ENCODE assay signal across 8 cellular contexts in the genomic region with DNA sequence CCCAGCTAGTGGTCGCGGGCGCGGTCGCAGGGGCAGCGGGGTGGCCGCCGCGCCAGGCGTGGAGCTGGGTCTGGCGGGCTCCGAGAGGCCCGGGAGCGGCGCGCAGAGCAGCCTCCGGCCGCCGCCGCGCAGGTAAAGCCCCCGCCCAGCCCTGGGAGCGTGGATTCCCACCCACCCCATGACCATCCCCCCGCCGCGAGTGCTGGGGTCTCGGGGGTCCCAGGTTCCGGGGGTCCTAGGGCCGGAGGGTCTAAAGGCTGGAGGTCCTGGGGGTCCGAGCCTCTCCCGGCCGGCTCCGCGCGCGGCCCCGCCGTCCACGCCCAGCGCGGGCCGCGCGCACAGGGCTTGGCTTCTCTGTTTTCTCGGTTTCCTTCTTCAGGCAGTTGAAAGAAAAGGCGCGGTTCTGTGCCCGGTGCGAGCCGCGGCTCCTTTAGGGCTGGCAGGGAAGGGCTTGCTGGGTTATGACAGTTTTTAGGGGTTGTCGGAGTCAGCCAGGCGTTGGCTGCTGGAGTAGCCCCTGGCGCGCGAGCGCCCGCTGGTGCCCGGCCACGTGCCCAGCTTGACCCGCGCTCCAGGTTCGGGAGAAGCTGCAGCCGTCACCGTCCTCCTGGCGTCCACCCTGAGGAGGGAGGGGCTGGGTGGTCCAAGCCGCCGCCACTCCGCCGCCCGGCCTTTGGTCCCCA. TPM values are rescaled to one million over a fixed set of nuclear protein-coding genes. Genes with fewer than 3 reads are reported as not detected.
A peak's percentile ranks its signal among the peaks of the same experiment; 100 is the strongest.
DNase-seq lines count a peak whose midpoint lies in the region; ATAC-seq and TF ChIP-seq lines count a peak whose summit lies in the region.

No MANE protein-coding gene starts in this region.

- no TSS peak for BruUV-seq in IMR-90 (replicated peaks; lab: Mats Ljungman, UMichigan)

- CTCF ChIA-PET in IMR-90 (lab: Yijun Ruan, JAX) (no interaction called here), WTC11 (lab: Charles Lee) (interaction anchor here (0.7 to 3.2 kb wide), 18 partner anchors 11 to 437 kb away, joined by 3 to 31 read pairs (median 6); a partner anchor contains a TSS)

- no peaks in the 10 kb centered on the region for H3K9me3 ChIP-seq in IMR-90 (ENCODE audit: control insufficient read depth, insufficient read depth, low read length)
- H3K9me3 ChIP-seq in esophagus muscularis mucosa, result peaks cover 0 to 12% (median 0%) of the 10 kb centered on the region in 4 donors

- H4K5ac ChIP-seq in IMR-90 (ENCODE audit: low read depth, low read length), result no peak overlapping the region

- no peak overlapping the region for H3K4ac ChIP-seq in IMR-90 (ENCODE audit: low read depth, low read length)

- H3K27me3 Mint-ChIP-seq in WTC11 (ENCODE audit: low read depth) (peaks cover 17% of the 10 kb centered on the region), type B pancreatic cell (peaks cover 10% of the 10 kb centered on the region)
- peaks cover 4 to 12% (median 7%) of the 10 kb centered on the region in 5 donors for H3K27me3 Mint-ChIP-seq in naive thymus-derived CD8-positive, alpha-beta T cell

- peak; percentile 7 for TF ChIP-seq CTCF in GM12865 (IDR thresholded peaks at IDR 0.05; ENCODE audit: insufficient read depth, low read depth, low read length, missing control alignments)
- no peak for TF ChIP-seq CTCF in IMR-90 (conservative IDR thresholded peaks at IDR 0.05; ENCODE audit: low read depth, low read length)
- TF ChIP-seq CTCF in WTC11 (IDR thresholded peaks at IDR 0.05), result no peak
- TF ChIP-seq CTCF in esophagus muscularis mucosa (IDR thresholded peaks at IDR 0.05), result peak; percentile 20 to 25 (median 21)
- peak; percentile 5 for TF ChIP-seq CTCF in type B pancreatic cell (conservative IDR thresholded peaks at IDR 0.05)

- no peak overlapping the region for H2BK15ac ChIP-seq in IMR-90 (ENCODE audit: low read depth, low read length)

- H2AFZ ChIP-seq in IMR-90 (replicated peaks; ENCODE audit: low read length, poor library complexity), result peak overlapping the region; percentile 58

- H3K14ac ChIP-seq in IMR-90 (replicated peaks; ENCODE audit: low read depth, low read length), result no peak overlapping the region

- H3K4me1 ChIP-seq in IMR-90 (ENCODE audit: control insufficient read depth, insufficient read depth, low read length), result no peaks in the 10 kb centered on the region
- H3K4me1 ChIP-seq in esophagus muscularis mucosa, result peaks cover 7 to 24% (median 19%) of the 10 kb centered on the region in 4 donors

- dilution Hi-C loops in IMR-90 (cut with HindIII; ENCODE audit: low sequenced_read_pairs, unreplicated experiment), result no loop called here

- peak; percentile 34 for DNase-seq in GM12865 (ENCODE audit: low read depth)
- DNase-seq in IMR-90, result no peak
- peak; percentile 43 for DNase-seq in WTC11 (ENCODE audit: low spot score)
- DNase-seq in esophagus muscularis mucosa (ENCODE audit: extremely low spot score), result no peak
- DNase-seq in naive thymus-derived CD8-positive, alpha-beta T cell, result peak in 4 of 10 donors; percentile 9 to 58 (median 36)
- DNase-seq in type B pancreatic cell (ENCODE audit: extremely low spot score, unreplicated experiment), result peak; percentile 72

- H2AK5ac ChIP-seq in IMR-90 (ENCODE audit: low read depth, low read length), result no peak overlapping the region

- H2BK20ac ChIP-seq in IMR-90 (ENCODE audit: low read depth, low read length), result no peak overlapping the region

- no peak overlapping the region for H3K56ac ChIP-seq in IMR-90 (ENCODE audit: extremely low read depth, insufficient read depth, low read length)

- H3K9me1 ChIP-seq in IMR-90 (ENCODE audit: insufficient read depth, low read length), result no peaks in the 10 kb centered on the region

- no peak overlapping the region for H2AK9ac ChIP-seq in IMR-90 (replicated peaks; ENCODE audit: low read depth, low read length, poor library complexity)

- H3K9me3 Mint-ChIP-seq in WTC11 (0 out of 2 replicates have a peak, but pooled peaks cover 4% of the 10 kb centered on the region), type B pancreatic cell (no peaks in the 10 kb centered on the region)
- peaks cover 0 to 14% (median 2%) of the 10 kb centered on the region in 9 donors for H3K9me3 Mint-ChIP-seq in naive thymus-derived CD8-positive, alpha-beta T cell

- H3K18ac ChIP-seq in IMR-90 (ENCODE audit: low read depth, low read length), result no peak overlapping the region

- H3K79me1 ChIP-seq in IMR-90 (ENCODE audit: low read depth in 1 of 2, low read length in 2 of 2), result no peaks in the 10 kb centered on the region

- H3K4me2 ChIP-seq in IMR-90 (ENCODE audit: low read depth, low read length), result no peak overlapping the region; the same call in 1 of the 2 replicates

- no peak overlapping the region for H2BK120ac ChIP-seq in IMR-90 (ENCODE audit: low read depth, low read length)

- H3K4me3 Mint-ChIP-seq in WTC11 (peak overlapping the region; percentile 69), type B pancreatic cell (peak overlapping the region; percentile 85)
- H3K4me3 Mint-ChIP-seq in naive thymus-derived CD8-positive, alpha-beta T cell, result peak overlapping the region; percentile 65 to 83 (median 73)

- POLR2A ChIA-PET in IMR-90 (lab: Charles Lee; ENCODE audit: unreplicated experiment), result no interaction called here
- POLR2A ChIA-PET in WTC11 (lab: Charles Lee), result interaction anchor here (0.9 to 1.3 kb wide), 2 partner anchors 12 to 117 kb away, joined by 3 to 4 read pairs; a partner anchor contains a TSS
- POLR2A ChIA-PET in naive thymus-derived CD8-positive, alpha-beta T cell (lab: Charles Lee), result interaction anchor here (0.7 to 1.7 kb wide), 3 partner anchors 117 to 866 kb away, joined by 3 to 4 read pairs (median 3); a partner anchor contains a TSS

- peak overlapping the region; percentile 50 for H3K4me3 ChIP-seq in GM12865 (ENCODE audit: low read depth, low read length)
- peak overlapping the region; percentile 22 for H3K4me3 ChIP-seq in IMR-90 (ENCODE audit: insufficient read depth, low read depth, low read length)
- H3K4me3 ChIP-seq in esophagus muscularis mucosa, result peak overlapping the region; percentile 85 to 89 (median 88)

- H3K36me3 Mint-ChIP-seq in WTC11 (no peaks in the 10 kb centered on the region), type B pancreatic cell (no peaks in the 10 kb centered on the region)
- H3K36me3 Mint-ChIP-seq in naive thymus-derived CD8-positive, alpha-beta T cell, result no peaks in the 10 kb centered on the region

- 7% methylated on average over 18 of the region's 71 CpGs; no CpG with 5 or more reads in 1 of the 2 experiments for WGBS in IMR-90 (ENCODE audit: extremely low coverage in 2 of 2, insufficient read length in 1 of 2), 2 experiments
- WGBS in esophagus muscularis mucosa, result 0% methylated on average over 6 of the region's 71 CpGs

- in situ Hi-C loops in IMR-90 (cut with MboI; ENCODE audit: low sequenced_read_pairs), result no loop called here

- H3K36me3 ChIP-seq in IMR-90 (ENCODE audit: control insufficient read depth, insufficient read depth, low read length) (no peaks in the 10 kb centered on the region), esophagus muscularis mucosa (peaks cover 0 to 17% (median 4%) of the 10 kb centered on the region in 4 donors)

- H4K91ac ChIP-seq in IMR-90 (ENCODE audit: insufficient read depth, low read depth, low read length), result no peak overlapping the region

- ATAC-seq in IMR-90 (ENCODE audit: low read depth) (peak; percentile 40; the same call in 1 of the 2 replicates), WTC11 (peak; percentile 6), GM21619 (IDR thresholded peaks at IDR 0.05; ENCODE audit: unreplicated experiment) (no peak), HG03175 (IDR thresholded peaks at IDR 0.05; ENCODE audit: unreplicated experiment) (no peak)
- ATAC-seq in naive thymus-derived CD8-positive, alpha-beta T cell, result peak; percentile 63 to 70

- H3K27ac Mint-ChIP-seq in WTC11 (no peak overlapping the region), type B pancreatic cell (no peak overlapping the region)
- no peak overlapping the region for H3K27ac Mint-ChIP-seq in naive thymus-derived CD8-positive, alpha-beta T cell

- no peak for TF ChIP-seq EP300 in esophagus muscularis mucosa (IDR thresholded peaks at IDR 0.05)

- H4K20me1 ChIP-seq in IMR-90 (ENCODE audit: insufficient read depth, low read length), result no peaks in the 10 kb centered on the region

- H3K9ac ChIP-seq in IMR-90 (ENCODE audit: low read depth, low read length), result no peak overlapping the region

- H2BK5ac ChIP-seq in IMR-90 (ENCODE audit: low read depth, low read length, poor library complexity, severe bottlenecking), result no peak overlapping the region

- H3K27ac ChIP-seq in IMR-90 (ENCODE audit: insufficient read depth, low read length), result no peak overlapping the region
- H3K27ac ChIP-seq in esophagus muscularis mucosa (replicated peaks in 1 of 4), result peak overlapping the region; percentile 57 to 73 (median 62)

- intact Hi-C loops in IMR-90 (cut with micrococcal nuclease), result no loop called here
- intact Hi-C loops in esophagus muscularis mucosa (cut with DNase I), result loop anchor here (5.0 kb wide), 1 partner anchor 118 kb away; a partner anchor contains a TSS

- H3K23ac ChIP-seq in IMR-90 (ENCODE audit: low read depth, low read length), result no peak overlapping the region

- no peak overlapping the region for H4K8ac ChIP-seq in IMR-90 (ENCODE audit: low read depth in 2 of 2, low read length in 2 of 2)

- peaks cover 5% of the 10 kb centered on the region; the same call in 1 of the 2 replicates for H3K27me3 ChIP-seq in IMR-90 (ENCODE audit: control insufficient read depth, insufficient read depth, low read length)
- peaks cover 0 to 7% (median 0%) of the 10 kb centered on the region in 4 donors for H3K27me3 ChIP-seq in esophagus muscularis mucosa

- H3K4me1 Mint-ChIP-seq in WTC11, result peaks cover 4% of the 10 kb centered on the region; the same call in 1 of the 2 replicates
- peaks cover 0 to 9% (median 3%) of the 10 kb centered on the region in 4 donors for H3K4me1 Mint-ChIP-seq in naive thymus-derived CD8-positive, alpha-beta T cell
- H3K4me1 Mint-ChIP-seq in type B pancreatic cell (ENCODE audit: unreplicated experiment), result no peaks in the 10 kb centered on the region

- TF ChIP-seq RAD21 in IMR-90 (IDR thresholded peaks at IDR 0.05; ENCODE audit: low read length), result no peak

- TF ChIP-seq POLR2A in IMR-90 (IDR thresholded peaks at IDR 0.05; ENCODE audit: low read depth, low read length) (no peak), esophagus muscularis mucosa (IDR thresholded peaks at IDR 0.05; ENCODE audit: low read depth) (no peak)

TF ChIP-seq in IMR-90, 13 proteins besides CTCF, POLR2A, EP300 and RAD21 (continues in another document):
- TF ChIP-seq CHD1 (IDR thresholded peaks at IDR 0.05; ENCODE audit: low read depth, low read length), result no peak

TF ChIP-seq in WTC11, 78 proteins besides CTCF, POLR2A, EP300 and RAD21 (continues in another document):
- TF ChIP-seq NFYB (CRISPR knock-in tag; conservative IDR thresholded peaks at IDR 0.05; ENCODE audit: low read depth), result no peak

RNA-seq across cellular contexts. Expression of a gene that starts 0.4 kb away (rescaled TPM):
- under 0.01 TPM in 2 replicates for total RNA-seq in IMR-90 (2012; rRNA removed)
- 0.38 and 0.53 TPM in 2 replicates for polyA plus RNA-seq in IMR-90 (2012; rRNA removed)
- 0.35 and 0.43 TPM in 2 replicates for polyA plus RNA-seq in IMR-90 (2012; cell fraction: cytosol; rRNA removed)
- polyA plus RNA-seq in IMR-90 (2012; cell fraction: nucleus; rRNA removed; ENCODE audit: low replicate concordance), result 0.26 and 0.40 TPM in 2 replicates
- total RNA-seq in WTC11 (2021), result 4.4 to 5.7 TPM (median 4.7 TPM) in 3 replicates
- 1 to 10 TPM; 3.3 to 6.6 (median 5.3) TPM for total RNA-seq in esophagus muscularis mucosa
- under 1 TPM; 0.88 to 0.91 TPM for total RNA-seq in naive thymus-derived CD8-positive, alpha-beta T cell
- under 1 TPM; 0.06 to 0.32 (median 0.08) TPM for polyA plus RNA-seq in naive thymus-derived CD8-positive, alpha-beta T cell
- total RNA-seq in type B pancreatic cell (ENCODE audit: low replicate concordance), result 6.4 and 8.7 TPM in 2 replicates

Comparison
In these comparisons a context has a peak if more than half of its experiments do, and no peak if none do; other contexts are left out.
1. DNase-seq: peak in GM12865 (single experiment), WTC11 (single experiment) and type B pancreatic cell (single experiment); none in IMR-90 (single experiment) and esophagus muscularis mucosa (single experiment).
2. H3K4me3 ChIP-seq: peak in every context shown above with its lines; median percentile 88 in esophagus muscularis mucosa; 50 in GM12865; 22 in IMR-90.
3. CTCF ChIP-seq: peak in GM12865 (single experiment), esophagus muscularis mucosa (3 of 3) and type B pancreatic cell (single experiment); none in IMR-90 (single experiment) and WTC11 (single experiment).
4. ATAC-seq: peak in IMR-90 (single experiment), WTC11 (single experiment) and naive thymus-derived CD8-positive, alpha-beta T cell (2 of 2); none in GM21619 (single experiment) and HG03175 (single experiment).
5. Peak in every context shown above with its lines, with median percentiles within 50 percentile points of each other: H3K4me3 Mint-ChIP-seq.